ENCODE assay signal across 8 cellular contexts in the genomic region with DNA sequence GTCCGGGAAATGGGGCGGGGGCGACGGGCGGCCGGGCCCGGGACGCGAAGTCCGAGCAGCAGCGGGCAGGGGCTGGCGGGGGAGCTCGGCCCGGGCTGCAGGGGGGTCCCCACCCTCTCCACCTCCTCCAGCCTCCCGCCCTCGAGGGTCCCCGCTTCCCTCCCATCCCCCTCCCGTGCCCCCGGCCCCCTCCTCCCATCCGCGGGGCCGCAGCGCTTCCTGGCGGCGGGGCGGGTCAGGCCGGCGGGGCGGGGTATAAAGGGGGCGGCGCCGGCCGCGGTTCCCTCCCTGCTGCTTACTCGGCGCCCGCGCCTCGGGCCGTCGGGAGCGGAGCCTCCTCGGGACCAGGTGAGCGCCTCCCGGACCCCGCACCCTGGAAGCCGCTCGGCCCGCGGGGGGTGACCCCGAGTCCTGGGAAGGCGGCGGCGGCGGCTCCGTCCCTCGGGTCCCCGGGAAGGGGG. TPM values are rescaled to one million over a fixed set of nuclear protein-coding genes. Genes with fewer than 3 reads are reported as not detected.
DNase-seq lines count a peak whose midpoint lies in the region; ATAC-seq and TF ChIP-seq lines count a peak whose summit lies in the region.

TSS of gene COL6A2 (plus strand) at position 287 of the 461 bp plus-strand sequence.

- H3K4me1 Mint-ChIP-seq in activated B cell treated with CpG ODN at 0.5 μM for 24 hours, result no peaks in the 10 kb centered on the region

- H3K9me3 Mint-ChIP-seq in activated B cell treated with CpG ODN at 0.5 μM for 24 hours, result peaks cover 6% of the 10 kb centered on the region

- TF ChIP-seq CTCF in activated B cell treated with CpG ODN at 0.5 μM for 24 hours (IDR thresholded peaks at IDR 0.05) (no peak), cardiac fibroblast (IDR thresholded peaks at IDR 0.05; ENCODE audit: low read depth, low read length) (no peak)

- peak within 1 kb of the TSS; percentile 56 for H3K4me3 Mint-ChIP-seq in activated B cell treated with CpG ODN at 0.5 μM for 24 hours

- peak within 1 kb of the TSS; percentile 75 to 82 for H3K4me3 ChIP-seq in cardiac fibroblast (replicated peaks in 1 of 2; ENCODE audit: low read depth in 2 of 2, low read length in 2 of 2)

- DNase-seq in NCI-H2196 (lab: John Stamatoyannopoulos, UW; ENCODE audit: unreplicated experiment) (peak; percentile 53), NCI-H2196 treated with DMSO at 0.1 percent for 48 hours (lab: John Stamatoyannopoulos, UW; ENCODE audit: unreplicated experiment) (no peak), activated B cell treated with CpG ODN at 0.5 μM for 24 hours (peak; percentile 35), cardiac fibroblast (ENCODE audit: low read depth in 2 of 2) (peak; percentile 58 to 76), left colon (peak; percentile 40 to 56), NCI-H2081 treated with DMSO at 0.1 percent for 48 hours (lab: John Stamatoyannopoulos, UW) (no peak), pons (ENCODE audit: low spot score) (no peak)
- DNase-seq in stimulated activated CD4-positive, alpha-beta T cell treated with anti-CD3 and anti-CD28 coated beads, Interleukin-2, amount 100 ng/mL, for 24 hours, result peak; percentile 63 to 72

- no peak within 1 kb of the TSS for H3K27ac Mint-ChIP-seq in activated B cell treated with CpG ODN at 0.5 μM for 24 hours

- POLR2A ChIA-PET in activated B cell treated with CpG ODN at 0.5 μM for 24 hours (lab: Charles Lee), result no interaction called here

- peak; percentile 90 for ATAC-seq in activated B cell treated with CpG ODN at 0.5 μM for 24 hours (ENCODE audit: low read depth)
- peak; percentile 75 for ATAC-seq in left colon

- intact Hi-C loops in activated B cell treated with CpG ODN at 0.5 μM for 24 hours (cut with micrococcal nuclease) (no loop called here), left colon (cut with DNase I, micrococcal nuclease) (no loop called here)

- CTCF ChIA-PET in activated B cell treated with CpG ODN at 0.5 μM for 24 hours (lab: Charles Lee), result no interaction called here

- peaks cover 37% of the 10 kb centered on the region for H3K27me3 Mint-ChIP-seq in activated B cell treated with CpG ODN at 0.5 μM for 24 hours

- H3K36me3 Mint-ChIP-seq in activated B cell treated with CpG ODN at 0.5 μM for 24 hours (ENCODE audit: low read depth), result no peaks in the 10 kb centered on the region

RNA-seq across cellular contexts. Expression of gene COL6A2, which starts in this region (rescaled TPM):
- total RNA-seq in activated B cell treated with CpG ODN at 0.5 μM for 24 hours, result 0.40 and 1.4 TPM in 2 replicates
- 100 to 1,000 TPM in 1 of 2 donors, 10 to 100 TPM in 1; 65.5 to 193 TPM for total RNA-seq in left colon

Comparison
In these comparisons a context has a peak if more than half of its experiments do, and no peak if none do; other contexts are left out.
1. RNA of gene COL6A2 (total RNA-seq): 65.5 to 193 TPM in left colon; 0.40 to 1.4 TPM in activated B cell treated with CpG ODN at 0.5 μM for 24 hours; every median in the first group is over 10 times any median in the second.
2. DNase-seq: peak in NCI-H2196 (single experiment), activated B cell treated with CpG ODN at 0.5 μM for 24 hours (single experiment), cardiac fibroblast (2 of 2), left colon (2 of 2) and stimulated activated CD4-positive, alpha-beta T cell treated with anti-CD3 and anti-CD28 coated beads, Interleukin-2, amount 100 ng/mL, for 24 hours (2 of 2); none in NCI-H2196 treated with DMSO at 0.1 percent for 48 hours (single experiment), NCI-H2081 treated with DMSO at 0.1 percent for 48 hours (single experiment) and pons (single experiment).